17 cellular contexts compared by ENCODE assay signal in the genomic region with DNA sequence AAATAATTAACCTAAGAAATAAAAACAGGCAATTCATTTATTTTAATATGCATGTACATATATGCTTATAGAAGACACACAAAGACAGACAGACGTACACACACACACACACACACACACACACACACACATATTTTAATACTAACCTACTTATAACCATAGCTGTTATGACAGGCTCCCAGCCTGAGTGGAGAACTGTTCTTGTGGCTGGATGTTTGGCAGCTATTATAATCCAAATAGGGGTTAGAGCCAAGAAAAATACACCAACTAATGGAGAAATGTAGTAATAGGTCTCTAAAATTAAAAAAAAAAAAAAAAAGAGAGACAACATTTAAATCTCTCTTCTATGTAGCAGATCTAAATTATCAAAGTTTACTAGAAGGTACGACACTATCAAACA.
DNase-seq lines count a peak whose midpoint lies in the region; ATAC-seq and TF ChIP-seq lines count a peak whose summit lies in the region.
"Had no signal": no experiment of that assay in that cellular context is flagged by ENCODE, and none has a peak within 500 bp of the region (broad histone marks: within the 10 kb centered on the region; RNA-seq: fewer than 3 reads in every experiment).

No MANE protein-coding gene starts in this region.

- 59 to 60% methylated on average over 2 of the region's 2 CpGs for WGBS in lower leg skin, 2 donors

- intact Hi-C loops in lower leg skin (cut with DNase I; ENCODE audit: low total_unique reads) = no loop called here

- peak; percentile 57; the same call in 2 of the 3 replicates for ATAC-seq in SK-N-SH treated with all-trans-retinoic acid at 6 μM for 48 hours
- ATAC-seq: activated T-cell treated with anti-CD3 and anti-CD28 coated beads, Interleukin-2, amount 50 U/mL, for 72 hours; naive thymus-derived CD4-positive, alpha-beta T cell; psoas muscle had no signal

- TF ChIP-seq CTCF in fibroblast of pulmonary artery (IDR thresholded peaks at IDR 0.05; ENCODE audit: low read length, missing control alignments) = no peak
- TF ChIP-seq CTCF in retinal pigment epithelial cell (conservative IDR thresholded peaks at IDR 0.05; ENCODE audit: low read depth, low read length) = no peak
- no peak for TF ChIP-seq CTCF in lower leg skin (IDR thresholded peaks at IDR 0.05)

- DNase-seq in EL (peak; percentile 12), fibroblast of pulmonary artery (ENCODE audit: low read depth) (peak; percentile 89), retinal pigment epithelial cell (ENCODE audit: low read depth) (peak; percentile 83), medulla oblongata (ENCODE audit: extremely low spot score) (no peak), NCI-H187 treated with DMSO at 0.1 percent for 48 hours (lab: John Stamatoyannopoulos, UW) (no peak), lower leg skin (ENCODE audit: low spot score in 2 of 2) (no peak)
- DNase-seq: activated CD4-positive, alpha-beta T cell treated with anti-CD3 and anti-CD28 coated beads, Interleukin-2, amount 50 U/mL, for 4 hours; activated naive CD8-positive, alpha-beta T cell treated with anti-CD3 and anti-CD28 coated beads for 36 hours; activated T-cell treated with anti-CD3 and anti-CD28 coated beads, Interleukin-2, amount 50 U/mL, for 72 hours; GOT3; naive thymus-derived CD4-positive, alpha-beta T cell; NCI-H187; NCI-H526 treated with DMSO at 0.1 percent for 48 hours; Peyer's patch; psoas muscle had no signal

- TF ChIP-seq POLR2A in lower leg skin (IDR thresholded peaks at IDR 0.05) = no peak

- H3K4me3 ChIP-seq in fibroblast of pulmonary artery (replicated peaks; ENCODE audit: low read depth, low read length) = no peak overlapping the region
- no peak overlapping the region for H3K4me3 ChIP-seq in retinal pigment epithelial cell (ENCODE audit: low read length)
- H3K4me3 ChIP-seq in lower leg skin (ENCODE audit: low read depth, poor library complexity, severe bottlenecking) = no peak overlapping the region
- H3K4me3 ChIP-seq: hepatocyte, Peyer's patch, psoas muscle had no signal

TF ChIP-seq in SK-N-SH treated with all-trans-retinoic acid at 6 μM for 48 hours, 23 proteins besides CTCF, POLR2A, EP300 and RAD21:
- TF ChIP-seq SNAI2 (CRISPR knock-in tag; IDR thresholded peaks at IDR 0.05) = no peak
- TF ChIP-seq ISL1 (CRISPR knock-in tag; IDR thresholded peaks at IDR 0.05) = peak; percentile 71

Comparison
In these comparisons a context has a peak if more than half of its experiments do, and no peak if none do; other contexts are left out.
1. DNase-seq: peak in EL (single experiment), fibroblast of pulmonary artery (single experiment) and retinal pigment epithelial cell (single experiment); none in medulla oblongata (single experiment), NCI-H187 treated with DMSO at 0.1 percent for 48 hours (single experiment) and lower leg skin (0 of 2).